In genomic region chr15:69462030-69462492, GRCh38 we compare ENCODE assay signal across 7 cellular contexts. TPM values are rescaled to one million over a fixed set of nuclear protein-coding genes. Genes with fewer than 3 reads are reported as not detected.
DNase-seq lines count a peak whose midpoint lies in the region; ATAC-seq and TF ChIP-seq lines count a peak whose summit lies in the region.

No MANE protein-coding gene starts in this region.

- in situ Hi-C loops in GM13977 (cut with MboI; ENCODE audit: low pct_unique_long_range_greater_than_20kb, low sequenced_read_pairs, unreplicated experiment), result no loop called here

- H3K9me3 Mint-ChIP-seq in effector memory CD8-positive, alpha-beta T cell, result no peaks in the 10 kb centered on the region
- no peaks in the 10 kb centered on the region for H3K9me3 Mint-ChIP-seq in natural killer cell

- intact Hi-C loops in natural killer cell (cut with micrococcal nuclease), result loop anchor here (1.0 kb wide), 1 partner anchor 9 kb away; no protein-coding TSS in a partner anchor

- H3K4me3 Mint-ChIP-seq in effector memory CD8-positive, alpha-beta T cell, result peak overlapping the region; percentile 76 to 85
- H3K4me3 Mint-ChIP-seq in natural killer cell, result peak overlapping the region; percentile 90

- ATAC-seq in GM19452 (IDR thresholded peaks at IDR 0.05; ENCODE audit: unreplicated experiment) (peak; percentile 17), natural killer cell (no peak)
- ATAC-seq in effector memory CD8-positive, alpha-beta T cell (replicated peaks), result no peak

- peaks cover 8 to 13% of the 10 kb centered on the region in 2 donors for H3K4me1 Mint-ChIP-seq in effector memory CD8-positive, alpha-beta T cell (ENCODE audit: low read depth in 2 of 2)
- H3K4me1 Mint-ChIP-seq in natural killer cell, result peaks cover 12 to 17% of the 10 kb centered on the region in 2 donors

- peak; percentile 59 for DNase-seq in NCI-H69 (lab: John Stamatoyannopoulos, UW)
- no peak for DNase-seq in effector memory CD8-positive, alpha-beta T cell
- no peak for DNase-seq in natural killer cell
- no peak for DNase-seq in NCI-H2227 treated with DMSO at 0.1 percent for 48 hours (lab: John Stamatoyannopoulos, UW)
- DNase-seq in GM13977 (ENCODE audit: low spot score), result no peak
- DNase-seq in UCSD-AML1 (lab: John Stamatoyannopoulos, UW; ENCODE audit: unreplicated experiment), result no peak

- TF ChIP-seq CTCF in natural killer cell (IDR thresholded peaks at IDR 0.05) (no peak), GM13977 (IDR thresholded peaks at IDR 0.05; ENCODE audit: extremely low read depth, insufficient read depth, missing control alignments) (no peak)

- H3K27me3 Mint-ChIP-seq in effector memory CD8-positive, alpha-beta T cell, result no peaks in the 10 kb centered on the region
- H3K27me3 Mint-ChIP-seq in natural killer cell (ENCODE audit: low read depth in 2 of 2), result peaks cover 7 to 8% of the 10 kb centered on the region in 2 donors

- H3K27ac Mint-ChIP-seq in effector memory CD8-positive, alpha-beta T cell, result peak overlapping the region; percentile 87 to 89
- peak overlapping the region; percentile 77 to 84 for H3K27ac Mint-ChIP-seq in natural killer cell

- H3K36me3 Mint-ChIP-seq in effector memory CD8-positive, alpha-beta T cell (ENCODE audit: insufficient read depth), result peaks cover 25% of the 10 kb centered on the region
- H3K36me3 Mint-ChIP-seq in natural killer cell, result no peaks in the 10 kb centered on the region

RNA-seq across cellular contexts. Expression of gene RPLP1, which starts 9.4 kb away (rescaled TPM):
- total RNA-seq in natural killer cell, result 1,000 to 10,000 TPM in 1 of 3 donors, 100 to 1,000 TPM in 2; 895 to 1,167 (median 974) TPM

RNA-seq across cellular contexts. Expression of gene KIF23, which starts 47.9 kb away (rescaled TPM):
- 1 to 10 TPM; 1.2 to 2.1 (median 1.9) TPM for total RNA-seq in natural killer cell
